ENCODE assay signal across 9 cellular contexts in genomic region chr20:8735014-8735413, GRCh38.
"Had no signal": no experiment of that assay in that cellular context is flagged by ENCODE, and none has a peak within 500 bp of the region (broad histone marks: within the 10 kb centered on the region; RNA-seq: fewer than 3 reads in every experiment).

No MANE protein-coding gene starts in this region.

- DNase-seq: GM23248, GOT3, H7, HFFc6, Kasumi-1, KBM-7 had no signal

- H3K4me1 ChIP-seq: HAP-1 had no signal

- FAIRE-seq: HTR-8/SVneo had no signal

- H3K9me3 ChIP-seq: HAP-1 had no signal

- H2AFZ ChIP-seq: GM23248 had no signal

- H3K4me3 ChIP-seq: GM23248, HAP-1 had no signal

- H3K27ac ChIP-seq: GM23248 had no signal

- H3K9ac ChIP-seq: GM23248 had no signal

- ATAC-seq: HCT116 had no signal

- H3K36me3 ChIP-seq: HAP-1 had no signal
